ENCODE assay signal across 27 cellular contexts in the genomic region with DNA sequence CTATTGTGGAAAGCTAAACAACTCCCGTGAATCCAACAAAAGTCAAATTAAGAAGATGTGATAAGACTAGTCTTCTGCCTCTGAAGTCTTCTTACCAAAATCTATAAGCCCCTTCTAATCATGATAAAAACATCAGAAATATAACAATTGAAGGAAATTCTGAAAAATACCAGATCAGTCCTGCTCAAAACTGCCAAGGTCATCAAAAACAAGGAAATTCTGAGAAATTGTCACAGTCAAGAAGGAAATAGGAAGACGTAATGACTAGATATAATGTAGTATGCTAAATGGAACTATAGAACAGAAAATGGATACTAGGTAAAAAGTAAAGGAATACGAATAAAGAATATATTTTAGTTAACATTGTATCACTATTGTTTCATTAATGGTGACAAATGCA.
"Had no signal": no experiment of that assay in that cellular context is flagged by ENCODE, and none has a peak within 500 bp of the region (broad histone marks: within the 10 kb centered on the region; RNA-seq: fewer than 3 reads in every experiment).

No MANE protein-coding gene starts in this region.

- H3K36me3 ChIP-seq: stomach, suprapubic skin, thoracic aorta, thyroid gland, tibial artery, tibial nerve, transverse colon, upper lobe of left lung, upper lobe of right lung, uterus, vagina had no signal

- ATAC-seq: stimulated activated effector memory CD8-positive, alpha-beta T cell treated with anti-CD3 and anti-CD28 coated beads, Interleukin-12 subunit alpha, Interleukin-12 subunit beta, amount 100 ng/mL, for 72 hours; stimulated activated memory B cell treated with anti-CD40 and anti-IgM and Interleukin-4, amounts not matched to agents 10 μg/mL and 1 μg/mL and 100 μg/mL, for 72 hours; stimulated activated naive B cell treated with anti-CD40 and anti-IgM and Interleukin-4, amounts not matched to agents 10 μg/mL and 1 μg/mL and 100 μg/mL, for 72 hours; stimulated activated naive CD8-positive, alpha-beta T cell treated with anti-CD3 and anti-CD28 coated beads, Interleukin-15, amount 100 ng/mL, for 72 hours; stimulated activated naive CD8-positive, alpha-beta T cell treated with anti-CD3 and anti-CD28 coated beads, Interleukin-15, Interleukin-2, amounts not matched to agents 100 U/mL and 50 U/mL, for 24 hours; upper lobe of right lung had no signal

- H3K27ac ChIP-seq: stomach, suprapubic skin, testis, thoracic aorta, thyroid gland, tibial artery, tibial nerve, transverse colon, upper lobe of left lung, upper lobe of right lung, uterus, vagina had no signal

- FAIRE-seq: urothelium cell line had no signal

- H3K4me3 ChIP-seq: stomach, suprapubic skin, testis, thoracic aorta, thyroid gland, tibial artery, tibial nerve, transverse colon, upper lobe of left lung, upper lobe of right lung, uterus, vagina had no signal

- H3K27me3 ChIP-seq: stomach, suprapubic skin, testis, thyroid gland, tibial artery, tibial nerve, transverse colon, upper lobe of left lung, upper lobe of right lung, uterus, vagina had no signal

- H3K9me3 ChIP-seq: suprapubic skin, testis, thoracic aorta, thyroid gland, tibial artery, transverse colon, upper lobe of left lung, upper lobe of right lung, uterus, vagina had no signal

- H3K4me1 ChIP-seq: stomach, suprapubic skin, testis, thyroid gland, tibial artery, tibial nerve, transverse colon, upper lobe of left lung, upper lobe of right lung, uterus, vagina had no signal

- DNase-seq: stimulated activated CD4-positive, alpha-beta T cell treated with anti-CD3 and anti-CD28 coated beads, Interleukin-2, amount 100 ng/mL, for 48 hours; stimulated activated CD4-positive, alpha-beta T cell treated with anti-CD3 and anti-CD28 coated beads, Interleukin-4, amount 100 ng/mL, for 1 hour; stimulated activated CD4-positive, alpha-beta T cell treated with anti-CD3 and anti-CD28 coated beads, Interleukin-4, amount 100 ng/mL, for 24 hours; stimulated activated CD4-positive, alpha-beta T cell treated with anti-CD3 and anti-CD28 coated beads, Interleukin-4, amount 100 ng/mL, for 4 hours; stimulated activated CD8-positive, alpha-beta memory T cell treated with anti-CD3 and anti-CD28 coated beads, Interleukin-4, amount 100 ng/mL, for 48 hours; stimulated activated naive B cell treated with anti-CD40 and anti-IgM and Interleukin-4, amounts not matched to agents 10 μg/mL and 1 μg/mL and 100 μg/mL, for 72 hours; stimulated activated naive CD4-positive, alpha-beta T cell; stimulated activated naive CD4-positive, alpha-beta T cell treated with Interleukin-2 at 50 U/mL for 16 hours; stimulated activated naive CD8-positive, alpha-beta T cell treated with anti-CD3 and anti-CD28 coated beads, Interleukin-15, amount 100 ng/mL, for 72 hours; stimulated activated naive CD8-positive, alpha-beta T cell treated with anti-CD3 and anti-CD28 coated beads, Interleukin-15, Interleukin-2, amounts not matched to agents 100 U/mL and 50 U/mL, for 24 hours; stomach; substantia nigra; testis; thyroid gland; tibial artery; transverse colon; trophoblast cell; upper lobe of left lung; upper lobe of right lung; uterus had no signal
